In the genomic region with DNA sequence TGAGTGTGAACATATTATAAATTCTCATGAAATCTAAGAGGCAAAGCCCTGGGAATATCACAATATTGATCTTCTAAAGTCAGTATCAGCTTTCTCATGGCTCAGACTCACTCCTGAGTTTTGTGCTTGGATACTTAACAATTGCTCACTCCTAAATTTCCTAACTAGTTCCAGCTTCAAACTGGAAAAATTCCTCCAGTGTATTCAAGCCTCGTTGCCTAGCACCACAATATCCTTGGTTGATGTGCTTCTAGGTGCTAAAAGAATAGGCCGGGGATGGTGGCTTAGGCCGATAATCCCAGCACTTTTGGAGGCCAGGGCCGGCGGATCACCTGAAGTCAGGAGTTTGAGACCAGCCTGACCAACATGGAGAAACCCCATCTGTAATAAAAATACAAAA, we compare ENCODE assay signal across 21 cellular contexts.
"Had no signal": no experiment of that assay in that cellular context is flagged by ENCODE, and none has a peak within 500 bp of the region (broad histone marks: within the 10 kb centered on the region; RNA-seq: fewer than 3 reads in every experiment).

No MANE protein-coding gene starts in this region.

- H3K27me3 ChIP-seq: body of pancreas, colonic mucosa, ovary, transverse colon had no signal

- H3K4me1 ChIP-seq: colonic mucosa had no signal

- H3K4me3 Mint-ChIP-seq: activated CD4-positive, alpha-beta T cell treated with anti-CD3 and anti-CD28 coated beads, Interleukin-2, amount 10 ng/mL, durations not matched to agents 24 days and 14 days; activated CD8-positive, alpha-beta T cell treated with anti-CD3 and anti-CD28 coated beads, Interleukin-2, amount 10 ng/mL, durations not matched to agents 7 days and 5 days; activated naive CD8-positive, alpha-beta T cell; neural crest cell had no signal

- H3K27ac Mint-ChIP-seq: activated CD4-positive, alpha-beta T cell treated with anti-CD3 and anti-CD28 coated beads, Interleukin-2, amount 10 ng/mL, durations not matched to agents 24 days and 14 days; activated CD8-positive, alpha-beta T cell treated with anti-CD3 and anti-CD28 coated beads, Interleukin-2, amount 10 ng/mL, durations not matched to agents 7 days and 5 days; activated naive CD8-positive, alpha-beta T cell had no signal

- H3K9me3 ChIP-seq: body of pancreas, colonic mucosa, lower lobe of right lung, ovary, transverse colon had no signal

- H3K36me3 ChIP-seq: colonic mucosa, lower lobe of right lung, ovary, transverse colon had no signal

- H3K9me3 Mint-ChIP-seq: neural crest cell had no signal

- H3K4me3 ChIP-seq: body of pancreas, colonic mucosa, lower lobe of right lung, ovary, transverse colon had no signal

- H3K27me3 Mint-ChIP-seq: activated CD4-positive, alpha-beta T cell treated with anti-CD3 and anti-CD28 coated beads, Interleukin-2, amount 10 ng/mL, durations not matched to agents 24 days and 14 days; activated naive CD8-positive, alpha-beta T cell had no signal

- DNase-seq: activated CD4-positive, alpha-beta T cell treated with anti-CD3 and anti-CD28 coated beads, Interleukin-2, amount 10 ng/mL, durations not matched to agents 24 days and 14 days; activated CD4-positive, CD25-positive, alpha-beta regulatory T cell; activated CD8-positive, alpha-beta memory T cell treated with anti-CD3 and anti-CD28 coated beads, Interleukin-2, amount 50 U/mL, for 4 hours; activated CD8-positive, alpha-beta T cell treated with anti-CD3 and anti-CD28 coated beads, Interleukin-2, amount 10 ng/mL, durations not matched to agents 7 days and 5 days; activated effector memory CD4-positive, alpha-beta T cell treated with anti-CD3 and anti-CD28 coated beads, Interleukin-2, amount 50 U/mL, for 16 hours; activated T-cell treated with anti-CD3 and anti-CD28 coated beads, Interleukin-2, amount 50 U/mL, for 48 hours; amniotic stem cell; body of pancreas; caudate nucleus; colonic mucosa; foreskin melanocyte; head of caudate nucleus; lower lobe of right lung; ovary; stimulated activated CD4-positive, alpha-beta T cell treated with anti-CD3 and anti-CD28 coated beads, Interleukin-12 subunit alpha, Interleukin-12 subunit beta, amount 100 ng/mL, for 4 hours; stimulated activated CD4-positive, alpha-beta T cell treated with anti-CD3 and anti-CD28 coated beads, Interleukin-2, amount 100 ng/mL, for 24 hours; SW 1271; transverse colon had no signal

- H3K27ac ChIP-seq: body of pancreas, colonic mucosa, lower lobe of right lung, ovary had no signal

- ATAC-seq: activated CD8-positive, alpha-beta T cell treated with anti-CD3 and anti-CD28 coated beads, Interleukin-2, amount 10 ng/mL, durations not matched to agents 7 days and 5 days; body of pancreas; esophagus mucosa; lower lobe of right lung had no signal
